ENCODE assay signal across 24 cellular contexts in genomic region chr2:212926948-212927347, GRCh38.
A peak's percentile ranks its signal among the peaks of the same experiment; 100 is the strongest.
DNase-seq lines count a peak whose midpoint lies in the region; ATAC-seq and TF ChIP-seq lines count a peak whose summit lies in the region.
"Had no signal": no experiment of that assay in that cellular context is flagged by ENCODE, and none has a peak within 500 bp of the region (broad histone marks: within the 10 kb centered on the region; RNA-seq: fewer than 3 reads in every experiment).

No MANE protein-coding gene starts in this region.

- no peak for DNase-seq in MCF 10A (ENCODE audit: unreplicated experiment)
- peak; percentile 51 for DNase-seq in fibroblast of peridontal ligament (ENCODE audit: extremely low read depth)
- DNase-seq in medulla oblongata (ENCODE audit: extremely low spot score) = peak; percentile 40
- DNase-seq in thyroid gland = peak; percentile 55 to 66
- no peak for DNase-seq in T-helper 2 cell treated with Interferon-gamma antibody and Interleukin-4, amounts not matched to agents 5 μg/mL and 100 μg/mL, for 36 hours (ENCODE audit: low spot score)
- no peak for DNase-seq in T-helper 2 cell
- DNase-seq in activated CD8-positive, alpha-beta T cell treated with anti-CD3 and anti-CD28 coated beads, Interleukin-2, amount 10 ng/mL, durations not matched to agents 7 days and 5 days = no peak
- DNase-seq in NCI-H1694 treated with DMSO at 0.1 percent for 48 hours (lab: John Stamatoyannopoulos, UW) = no peak
- DNase-seq: activated CD4-positive, CD25-positive, alpha-beta regulatory T cell; activated naive CD8-positive, alpha-beta T cell treated with anti-CD3 and anti-CD28 coated beads for 36 hours; COR-L47; foreskin fibroblast; HCEC 1CT; IMR-90; NCI-H2029 treated with DMSO at 0.1 percent for 48 hours; NCI-H510A treated with DMSO at 0.1 percent for 48 hours; ovary; SJCRH30; stimulated activated CD8-positive, alpha-beta memory T cell treated with anti-CD3 and anti-CD28 coated beads, Interleukin-4, amount 100 ng/mL, for 48 hours had no signal

- POLR2A ChIA-PET in MCF 10A (lab: Yijun Ruan, JAX) = interaction anchor here (0.5 to 4.4 kb wide), 6 partner anchors 13 to 310 kb away, joined by 3 to 17 read pairs (median 4); no protein-coding TSS in a partner anchor
- POLR2A ChIA-PET in activated CD8-positive, alpha-beta T cell treated with anti-CD3 and anti-CD28 coated beads, Interleukin-2, amount 10 ng/mL, durations not matched to agents 7 days and 5 days (lab: Charles Lee) = no interaction called here

- H3K36me3 Mint-ChIP-seq in MCF 10A (ENCODE audit: insufficient read depth, unreplicated experiment) = no peaks in the 10 kb centered on the region
- H3K36me3 Mint-ChIP-seq in T-helper 2 cell treated with Interferon-gamma antibody and Interleukin-4, amounts not matched to agents 5 μg/mL and 100 μg/mL, for 36 hours (ENCODE audit: low read depth) = no peaks in the 10 kb centered on the region
- no peaks in the 10 kb centered on the region for H3K36me3 Mint-ChIP-seq in activated CD8-positive, alpha-beta T cell treated with anti-CD3 and anti-CD28 coated beads, Interleukin-2, amount 10 ng/mL, durations not matched to agents 7 days and 5 days (ENCODE audit: low read depth)

- H3K4me1 Mint-ChIP-seq in MCF 10A (ENCODE audit: insufficient read depth, unreplicated experiment) = peaks cover 28% of the 10 kb centered on the region
- peaks cover 24% of the 10 kb centered on the region for H3K4me1 Mint-ChIP-seq in T-helper 2 cell treated with Interferon-gamma antibody and Interleukin-4, amounts not matched to agents 5 μg/mL and 100 μg/mL, for 36 hours (ENCODE audit: low read depth)
- H3K4me1 Mint-ChIP-seq in activated CD8-positive, alpha-beta T cell treated with anti-CD3 and anti-CD28 coated beads, Interleukin-2, amount 10 ng/mL, durations not matched to agents 7 days and 5 days (ENCODE audit: low read depth) = peaks cover 3% of the 10 kb centered on the region
- H3K4me1 Mint-ChIP-seq: B cell had no signal

- peak overlapping the region; percentile 61 for H3K27ac Mint-ChIP-seq in MCF 10A (ENCODE audit: low read depth, unreplicated experiment)
- H3K27ac Mint-ChIP-seq in T-helper 2 cell treated with Interferon-gamma antibody and Interleukin-4, amounts not matched to agents 5 μg/mL and 100 μg/mL, for 36 hours = no peak overlapping the region
- H3K27ac Mint-ChIP-seq in activated CD8-positive, alpha-beta T cell treated with anti-CD3 and anti-CD28 coated beads, Interleukin-2, amount 10 ng/mL, durations not matched to agents 7 days and 5 days = no peak overlapping the region
- H3K27ac Mint-ChIP-seq: activated naive CD8-positive, alpha-beta T cell treated with anti-CD3 and anti-CD28 coated beads for 36 hours; activated T-helper 1 cell treated with anti-CD3 and anti-CD28 coated beads, Interleukin-12 subunit alpha, Interleukin-12 subunit beta, Interleukin-2, Interleukin-4 antibody, amounts not matched to agents 30 ng/mL and 10 ng/mL and 1 ng/mL, durations not matched to agents 14 hours and 24 hours and 36 hours; B cell had no signal

- no peaks in the 10 kb centered on the region for H3K9me3 Mint-ChIP-seq in MCF 10A (ENCODE audit: unreplicated experiment)
- H3K9me3 Mint-ChIP-seq in T-helper 2 cell treated with Interferon-gamma antibody and Interleukin-4, amounts not matched to agents 5 μg/mL and 100 μg/mL, for 36 hours = peaks cover 4% of the 10 kb centered on the region
- no peaks in the 10 kb centered on the region for H3K9me3 Mint-ChIP-seq in activated CD8-positive, alpha-beta T cell treated with anti-CD3 and anti-CD28 coated beads, Interleukin-2, amount 10 ng/mL, durations not matched to agents 7 days and 5 days (ENCODE audit: insufficient read depth)
- H3K9me3 Mint-ChIP-seq: activated naive CD8-positive, alpha-beta T cell treated with anti-CD3 and anti-CD28 coated beads for 36 hours; activated T-helper 1 cell treated with anti-CD3 and anti-CD28 coated beads, Interleukin-12 subunit alpha, Interleukin-12 subunit beta, Interleukin-2, Interleukin-4 antibody, amounts not matched to agents 30 ng/mL and 10 ng/mL and 1 ng/mL, durations not matched to agents 14 hours and 24 hours and 36 hours had no signal

- H3K4me1 ChIP-seq in thyroid gland = peaks cover 5 to 19% of the 10 kb centered on the region in 2 donors
- H3K4me1 ChIP-seq: left lung, SJCRH30 had no signal

- H3K36me3 ChIP-seq in thyroid gland = no peaks in the 10 kb centered on the region
- H3K36me3 ChIP-seq: left lung, ovary, SJCRH30, suprapubic skin had no signal

- BruUV-seq in MCF 10A (replicated peaks; lab: Mats Ljungman, UMichigan) = no TSS peak

- peak overlapping the region in 2 of 3 donors; percentile 25 to 54 for H3K27ac ChIP-seq in thyroid gland
- H3K27ac ChIP-seq: HL-60, left lung, ovary, SJCRH30, suprapubic skin had no signal

- TF ChIP-seq CTCF in MCF 10A (IDR thresholded peaks at IDR 0.05; ENCODE audit: unreplicated experiment) = no peak
- TF ChIP-seq CTCF in thyroid gland (IDR thresholded peaks at IDR 0.05) = no peak

- TF ChIP-seq POLR2A in thyroid gland (IDR thresholded peaks at IDR 0.05) = no peak

- ATAC-seq in activated CD8-positive, alpha-beta T cell treated with anti-CD3 and anti-CD28 coated beads, Interleukin-2, amount 10 ng/mL, durations not matched to agents 7 days and 5 days = no peak
- ATAC-seq: left lung had no signal

- no peaks in the 10 kb centered on the region for H3K27me3 Mint-ChIP-seq in MCF 10A (ENCODE audit: insufficient read depth, unreplicated experiment)
- peaks cover 4% of the 10 kb centered on the region for H3K27me3 Mint-ChIP-seq in T-helper 2 cell treated with Interferon-gamma antibody and Interleukin-4, amounts not matched to agents 5 μg/mL and 100 μg/mL, for 36 hours (ENCODE audit: low read depth)
- no peaks in the 10 kb centered on the region for H3K27me3 Mint-ChIP-seq in activated CD8-positive, alpha-beta T cell treated with anti-CD3 and anti-CD28 coated beads, Interleukin-2, amount 10 ng/mL, durations not matched to agents 7 days and 5 days (ENCODE audit: low read depth)
- H3K27me3 Mint-ChIP-seq: B cell had no signal

- H3K4me3 ChIP-seq in thyroid gland (replicated peaks in 1 of 3) = no peak overlapping the region
- H3K4me3 ChIP-seq: left lung, ovary, SJCRH30, suprapubic skin had no signal

- WGBS in thyroid gland, 2 donors = 31 to 41% methylated on average over 4 of the region's 4 CpGs

- intact Hi-C loops in MCF 10A (cut with micrococcal nuclease) = loop anchor here (5.0 kb wide), 1 partner anchor 225 kb away; the partner anchor contains the start of gene IKZF2
- intact Hi-C loops in thyroid gland (cut with DNase I) = no loop called here

- no peaks in the 10 kb centered on the region for H3K9me3 ChIP-seq in thyroid gland
- H3K9me3 ChIP-seq: ovary, SJCRH30, suprapubic skin had no signal

- CTCF ChIA-PET in MCF 10A (lab: Yijun Ruan, JAX) = interaction anchor here (0.5 to 1.7 kb wide), 3 partner anchors 12 to 222 kb away, joined by 3 to 6 read pairs (median 5); no protein-coding TSS in a partner anchor
- CTCF ChIA-PET in activated CD8-positive, alpha-beta T cell treated with anti-CD3 and anti-CD28 coated beads, Interleukin-2, amount 10 ng/mL, durations not matched to agents 7 days and 5 days (lab: Charles Lee) = no interaction called here

- H3K27me3 ChIP-seq in thyroid gland = no peaks in the 10 kb centered on the region
- H3K27me3 ChIP-seq: left lung, ovary, SJCRH30, suprapubic skin had no signal

- H3K4me3 Mint-ChIP-seq in MCF 10A (ENCODE audit: unreplicated experiment) = no peak overlapping the region
- H3K4me3 Mint-ChIP-seq in T-helper 2 cell treated with Interferon-gamma antibody and Interleukin-4, amounts not matched to agents 5 μg/mL and 100 μg/mL, for 36 hours = no peak overlapping the region
- no peak overlapping the region for H3K4me3 Mint-ChIP-seq in activated CD8-positive, alpha-beta T cell treated with anti-CD3 and anti-CD28 coated beads, Interleukin-2, amount 10 ng/mL, durations not matched to agents 7 days and 5 days
- H3K4me3 Mint-ChIP-seq: activated naive CD8-positive, alpha-beta T cell treated with anti-CD3 and anti-CD28 coated beads for 36 hours; activated T-helper 1 cell treated with anti-CD3 and anti-CD28 coated beads, Interleukin-12 subunit alpha, Interleukin-12 subunit beta, Interleukin-2, Interleukin-4 antibody, amounts not matched to agents 30 ng/mL and 10 ng/mL and 1 ng/mL, durations not matched to agents 14 hours and 24 hours and 36 hours; B cell had no signal

Comparison
In these comparisons a context has a peak if more than half of its experiments do, and no peak if none do; other contexts are left out.
1. DNase-seq: peak in fibroblast of peridontal ligament (single experiment), medulla oblongata (single experiment) and thyroid gland (2 of 2); none in MCF 10A (single experiment), T-helper 2 cell treated with Interferon-gamma antibody and Interleukin-4, amounts not matched to agents 5 μg/mL and 100 μg/mL, for 36 hours (single experiment), T-helper 2 cell (0 of 5), activated CD8-positive, alpha-beta T cell treated with anti-CD3 and anti-CD28 coated beads, Interleukin-2, amount 10 ng/mL, durations not matched to agents 7 days and 5 days (single experiment) and NCI-H1694 treated with DMSO at 0.1 percent for 48 hours (single experiment).